Comparison of ENCODE assay signal across 17 cellular contexts in genomic region chr5:5558593-5558992, GRCh38.
"Had no signal": no experiment of that assay in that cellular context is flagged by ENCODE, and none has a peak within 500 bp of the region (broad histone marks: within the 10 kb centered on the region; RNA-seq: fewer than 3 reads in every experiment).

No MANE protein-coding gene starts in this region.

- DNase-seq: effector memory CD8-positive, alpha-beta T cell; foreskin keratinocyte; head of caudate nucleus; left colon; left ventricle myocardium superior; mesenchymal stem cell; naive B cell; ovary; right cardiac atrium; small intestine; stimulated activated CD4-positive, alpha-beta T cell treated with anti-CD3 and anti-CD28 coated beads, Interleukin-12 subunit alpha, Interleukin-12 subunit beta, amount 100 ng/mL, for 4 hours; stimulated activated naive CD4-positive, alpha-beta T cell; stomach; substantia nigra; transverse colon had no signal

- H3K4me1 Mint-ChIP-seq: naive B cell had no signal

- H3K27me3 Mint-ChIP-seq: dendritic cell treated with granulocyte-macrophage colony-stimulating factor and Interleukin-4, amounts not matched to agents 40 ng/mL and 50 ng/mL, for 4 days had no signal

- H3K27ac Mint-ChIP-seq: dendritic cell treated with granulocyte-macrophage colony-stimulating factor and Interleukin-4, amounts not matched to agents 40 ng/mL and 50 ng/mL, for 4 days; effector memory CD8-positive, alpha-beta T cell; naive B cell; nephron had no signal

- H3K4me3 Mint-ChIP-seq: dendritic cell treated with granulocyte-macrophage colony-stimulating factor and Interleukin-4, amounts not matched to agents 40 ng/mL and 50 ng/mL, for 4 days; effector memory CD8-positive, alpha-beta T cell; naive B cell; nephron had no signal

- H3K36me3 Mint-ChIP-seq: naive B cell had no signal
